Comparison of ENCODE assay signal across 23 cellular contexts in genomic region chr1:58108783-58109182, GRCh38.
A peak's percentile ranks its signal among the peaks of the same experiment; 100 is the strongest.
DNase-seq lines count a peak whose midpoint lies in the region; ATAC-seq and TF ChIP-seq lines count a peak whose summit lies in the region.
"Had no signal": no experiment of that assay in that cellular context is flagged by ENCODE, and none has a peak within 500 bp of the region (broad histone marks: within the 10 kb centered on the region; RNA-seq: fewer than 3 reads in every experiment).

No MANE protein-coding gene starts in this region.

- DNase-seq in GM06990 (ENCODE audit: extremely low read depth, insufficient read length) = peak; percentile 25
- peak; percentile 63 for DNase-seq in GM12865 (ENCODE audit: low read depth)
- no peak for DNase-seq in stimulated activated naive B cell treated with anti-CD40 and anti-IgM and Interleukin-4, amounts not matched to agents 10 μg/mL and 1 μg/mL and 100 μg/mL, for 72 hours
- DNase-seq in G401 (ENCODE audit: low spot score) = no peak
- no peak for DNase-seq in HUDEP-2 (lab: John Stamatoyannopoulos, UW; ENCODE audit: unreplicated experiment in 76 of 76)
- no peak for DNase-seq in T-helper 17 cell
- DNase-seq: 8988T; ACHN; AML-193; BE2C; CD4-positive, alpha-beta T cell; CD8-positive, alpha-beta memory T cell; DMS 273 treated with DMSO at 0.1 percent for 48 hours; DMS79; EL; GF-D8; H9 had no signal

- no peak overlapping the region for H3K27ac Mint-ChIP-seq in stimulated activated naive B cell treated with anti-CD40 and anti-IgM and Interleukin-4, amounts not matched to agents 10 μg/mL and 1 μg/mL and 100 μg/mL, for 72 hours
- no peak overlapping the region for H3K27ac Mint-ChIP-seq in T-helper 17 cell
- H3K27ac Mint-ChIP-seq: CD14-positive monocyte; CD4-positive, alpha-beta T cell; CD8-positive, alpha-beta memory T cell; GM23338; H9 had no signal

- TF ChIP-seq CTCF in GM06990 (IDR thresholded peaks at IDR 0.05; ENCODE audit: insufficient read depth, low read length, poor library complexity, severe bottlenecking) (no peak), GM12865 (IDR thresholded peaks at IDR 0.05; ENCODE audit: insufficient read depth, low read depth, low read length, missing control alignments) (no peak)

- no peaks in the 10 kb centered on the region for H3K9me3 ChIP-seq in T-helper 17 cell (ENCODE audit: control insufficient read depth, low read length, poor library complexity, severe bottlenecking)
- H3K9me3 ChIP-seq: A549; BE2C; BLaER1 treated with 17β-estradiol and CSF1 and Interleukin-3, amounts not matched to agents 10 nM and 100 nM had no signal

- H3K36me3 Mint-ChIP-seq in stimulated activated naive B cell treated with anti-CD40 and anti-IgM and Interleukin-4, amounts not matched to agents 10 μg/mL and 1 μg/mL and 100 μg/mL, for 72 hours = peaks cover 2% of the 10 kb centered on the region in 2 donors
- H3K36me3 Mint-ChIP-seq in T-helper 17 cell (ENCODE audit: low read depth) = no peaks in the 10 kb centered on the region
- H3K36me3 Mint-ChIP-seq: CD14-positive monocyte had no signal

- peak; percentile 30 for ATAC-seq in HG02588 (IDR thresholded peaks at IDR 0.05; ENCODE audit: unreplicated experiment)
- ATAC-seq in stimulated activated naive B cell treated with anti-CD40 and anti-IgM and Interleukin-4, amounts not matched to agents 10 μg/mL and 1 μg/mL and 100 μg/mL, for 72 hours (replicated peaks) = peak; percentile 28 to 45
- no peak for ATAC-seq in T-helper 17 cell
- ATAC-seq: A549, GM23338, HCT116 had no signal

- no peak overlapping the region for H3K4me3 Mint-ChIP-seq in stimulated activated naive B cell treated with anti-CD40 and anti-IgM and Interleukin-4, amounts not matched to agents 10 μg/mL and 1 μg/mL and 100 μg/mL, for 72 hours
- H3K4me3 Mint-ChIP-seq in T-helper 17 cell = no peak overlapping the region
- H3K4me3 Mint-ChIP-seq: CD4-positive, alpha-beta T cell; CD8-positive, alpha-beta memory T cell; GM23338; H9 had no signal

- no peaks in the 10 kb centered on the region for H3K27me3 ChIP-seq in GM06990 (replicated peaks; ENCODE audit: control insufficient read depth, insufficient read depth, low read length)
- H3K27me3 ChIP-seq: BE2C; BLaER1 treated with 17β-estradiol and CSF1 and Interleukin-3, amounts not matched to agents 10 nM and 100 nM had no signal

- H3K4me1 Mint-ChIP-seq in stimulated activated naive B cell treated with anti-CD40 and anti-IgM and Interleukin-4, amounts not matched to agents 10 μg/mL and 1 μg/mL and 100 μg/mL, for 72 hours = peaks cover 27 to 44% of the 10 kb centered on the region in 2 donors
- peaks cover 5% of the 10 kb centered on the region for H3K4me1 Mint-ChIP-seq in T-helper 17 cell
- H3K4me1 Mint-ChIP-seq: CD14-positive monocyte; CD8-positive, alpha-beta memory T cell had no signal

- in situ Hi-C loops in G401 (cut with HindIII; ENCODE audit: low sequenced_read_pairs) = no loop called here

- peaks cover 0 to 5% of the 10 kb centered on the region in 2 donors for H3K9me3 Mint-ChIP-seq in stimulated activated naive B cell treated with anti-CD40 and anti-IgM and Interleukin-4, amounts not matched to agents 10 μg/mL and 1 μg/mL and 100 μg/mL, for 72 hours
- H3K9me3 Mint-ChIP-seq: GM23338, H9 had no signal

- peaks cover 10 to 15% of the 10 kb centered on the region in 2 donors for H3K27me3 Mint-ChIP-seq in stimulated activated naive B cell treated with anti-CD40 and anti-IgM and Interleukin-4, amounts not matched to agents 10 μg/mL and 1 μg/mL and 100 μg/mL, for 72 hours
- no peaks in the 10 kb centered on the region for H3K27me3 Mint-ChIP-seq in T-helper 17 cell

- H3K4me3 ChIP-seq in GM06990 (replicated peaks; ENCODE audit: low read depth, low read length) (no peak overlapping the region), GM12865 (ENCODE audit: low read depth, low read length) (no peak overlapping the region)
- H3K4me3 ChIP-seq: A549; BLaER1 treated with 17β-estradiol and CSF1 and Interleukin-3, amounts not matched to agents 10 nM and 100 nM; GM23338 had no signal

- H3K36me3 ChIP-seq in GM06990 (ENCODE audit: control insufficient read depth, insufficient read depth, low read length) = no peaks in the 10 kb centered on the region
- H3K36me3 ChIP-seq: BE2C; BLaER1 treated with 17β-estradiol and CSF1 and Interleukin-3, amounts not matched to agents 10 nM and 100 nM had no signal

Comparison
In these comparisons a context has a peak if more than half of its experiments do, and no peak if none do; other contexts are left out.
1. DNase-seq: peak in GM06990 (single experiment) and GM12865 (single experiment); none in stimulated activated naive B cell treated with anti-CD40 and anti-IgM and Interleukin-4, amounts not matched to agents 10 μg/mL and 1 μg/mL and 100 μg/mL, for 72 hours (single experiment), G401 (single experiment), HUDEP-2 (0 of 76) and T-helper 17 cell (0 of 3).